ENCODE assay signal across 17 cellular contexts in genomic region chr19:11066326-11066725, GRCh38. TPM values are rescaled to one million over a fixed set of nuclear protein-coding genes. Genes with fewer than 3 reads are reported as not detected.
DNase-seq lines count a peak whose midpoint lies in the region; ATAC-seq, FAIRE-seq and TF ChIP-seq lines count a peak whose summit lies in the region.
"Had no signal": no experiment of that assay in that cellular context is flagged by ENCODE, and none has a peak within 500 bp of the region (broad histone marks: within the 10 kb centered on the region; RNA-seq: fewer than 3 reads in every experiment).

No MANE protein-coding gene starts in this region.

- peaks cover 30% of the 10 kb centered on the region for H3K36me3 Mint-ChIP-seq in MCF 10A (ENCODE audit: insufficient read depth, unreplicated experiment)
- peaks cover 29% of the 10 kb centered on the region for H3K36me3 Mint-ChIP-seq in osteocyte (ENCODE audit: unreplicated experiment)
- peaks cover 20% of the 10 kb centered on the region for H3K36me3 Mint-ChIP-seq in activated CD4-positive, alpha-beta memory T cell treated with anti-CD3 and anti-CD28 coated beads for 36 hours

- no peak overlapping the region for H2BK20ac ChIP-seq in H1 (ENCODE audit: low read length)

- no peaks in the 10 kb centered on the region for H3K79me1 ChIP-seq in H1 (ENCODE audit: low read depth, low read length)

- H3K9me3 ChIP-seq in mammary epithelial cell (replicated peaks; ENCODE audit: insufficient read depth, low read length) (no peaks in the 10 kb centered on the region), H1 (ENCODE audit: insufficient read depth in 2 of 2, low read depth in 1 of 2, low read length in 1 of 2) (no peaks in the 10 kb centered on the region), liver (ENCODE audit: control insufficient read depth in 4 of 4, low read length in 3 of 4) (no peaks in the 10 kb centered on the region)
- H3K9me3 ChIP-seq: BLaER1, Caco-2 had no signal

- no peak overlapping the region for H3K4me3 ChIP-seq in mammary epithelial cell (replicated peaks in 1 of 3; ENCODE audit: insufficient read depth in 1 of 3, low read depth in 2 of 3, low read length in 3 of 3)
- no peak overlapping the region for H3K4me3 ChIP-seq in H1 (ENCODE audit: extremely low read depth in 1 of 4, insufficient read depth in 2 of 4, low read depth in 3 of 4, low read length in 4 of 4)
- H3K4me3 ChIP-seq in liver (ENCODE audit: low read depth in 1 of 3, low read length in 3 of 3) = no peak overlapping the region
- H3K4me3 ChIP-seq: BLaER1, GM23248 had no signal

- H2BK120ac ChIP-seq in H1 (replicated peaks; ENCODE audit: low read depth, low read length) = no peak overlapping the region

- no peak for DNase-seq in MCF 10A (ENCODE audit: unreplicated experiment)
- no peak for DNase-seq in mammary epithelial cell
- no peak for DNase-seq in H1 (ENCODE audit: low read depth in 1 of 2, low spot score in 2 of 2)
- no peak for DNase-seq in osteocyte (ENCODE audit: extremely low spot score, unreplicated experiment)
- DNase-seq in mucosa of gallbladder (ENCODE audit: low spot score) = no peak
- no peak for DNase-seq in activated CD4-positive, alpha-beta memory T cell treated with anti-CD3 and anti-CD28 coated beads for 36 hours
- DNase-seq: 8988T; AML-193; Caco-2; CD8-positive, alpha-beta memory T cell; DND-41; GDM1; GM23248; H7 had no signal

- H4K8ac ChIP-seq in H1 (ENCODE audit: extremely low read depth, insufficient read depth, low read length) = peak overlapping the region; percentile 39; the same call in 1 of the 2 replicates

- H3K79me2 ChIP-seq in mammary epithelial cell (ENCODE audit: insufficient read depth, low read length) = no peaks in the 10 kb centered on the region
- H3K79me2 ChIP-seq in H1 (ENCODE audit: control insufficient read depth in 1 of 2, insufficient read depth in 2 of 2, low read length in 2 of 2) = no peaks in the 10 kb centered on the region

- no peak overlapping the region for H2AK5ac ChIP-seq in H1 (ENCODE audit: low read depth, low read length)

- no peak overlapping the region for H3K18ac ChIP-seq in H1 (ENCODE audit: extremely low read depth, low read length)

- dilution Hi-C loops in mammary epithelial cell (cut with HindIII; ENCODE audit: low sequenced_read_pairs) = loop anchor here (10.0 kb wide), 1 partner anchor 138 kb away; no protein-coding TSS in a partner anchor

- H3K4me1 ChIP-seq in mammary epithelial cell (ENCODE audit: insufficient read depth, low read length) (no peaks in the 10 kb centered on the region), H1 (replicated peaks in 1 of 4; ENCODE audit: control insufficient read depth in 3 of 4, insufficient read depth in 4 of 4, low read length in 3 of 4) (peaks cover 0 to 3% (median under 1%) of the 10 kb centered on the region in 4 experiments; a peak in 1 of 7 replicates), liver (ENCODE audit: control insufficient read depth in 4 of 4, insufficient read depth in 4 of 4, low read length in 3 of 4) (peaks cover 4 to 22% (median 20%) of the 10 kb centered on the region in 4 donors)
- H3K4me1 ChIP-seq: Caco-2 had no signal

- no peak for TF ChIP-seq EP300 in H1 (IDR thresholded peaks at IDR 0.05; ENCODE audit: borderline replicate concordance in 1 of 2, low read depth in 2 of 2, low read length in 2 of 2)

- H3K4me1 Mint-ChIP-seq in MCF 10A (ENCODE audit: insufficient read depth, unreplicated experiment) = peaks cover 4% of the 10 kb centered on the region
- H3K4me1 Mint-ChIP-seq in osteocyte (ENCODE audit: unreplicated experiment) = peaks cover 8% of the 10 kb centered on the region
- H3K4me1 Mint-ChIP-seq in activated CD4-positive, alpha-beta memory T cell treated with anti-CD3 and anti-CD28 coated beads for 36 hours (ENCODE audit: low read depth) = no peaks in the 10 kb centered on the region

- ATAC-seq in HG03135 (IDR thresholded peaks at IDR 0.05; ENCODE audit: unreplicated experiment) = no peak

- in situ Hi-C loops in mammary epithelial cell (cut with MboI; ENCODE audit: low sequenced_read_pairs in 2 of 2) = no loop called here

- no peak overlapping the region for H3K23ac ChIP-seq in H1 (ENCODE audit: insufficient read length)

- no peak for TF ChIP-seq RAD21 in H1 (IDR thresholded peaks at IDR 0.05 in 1 of 2, conservative IDR thresholded peaks at IDR 0.05 in 1 of 2; ENCODE audit: low read depth in 2 of 2, low read length in 2 of 2)
- peak in 1 of 2 donors; percentile 59 for TF ChIP-seq RAD21 in liver (IDR thresholded peaks at IDR 0.05)

- POLR2A ChIA-PET in MCF 10A (lab: Yijun Ruan, JAX) (interaction anchor here (0.9 to 1.0 kb wide), 3 partner anchors 10 to 22 kb away, joined by 3 to 4 read pairs (median 4); partner anchors contain the start of gene LDLR), H1 (lab: Charles Lee; ENCODE audit: partially characterized antibody) (interaction anchor here (1.8 to 3.7 kb wide), 3 partner anchors 13 to 22 kb away, joined by 4 to 16 read pairs (median 4); partner anchors contain the start of gene LDLR)
- POLR2A ChIA-PET in activated CD4-positive, alpha-beta memory T cell treated with anti-CD3 and anti-CD28 coated beads for 36 hours (lab: Charles Lee) = no interaction called here

- no peak overlapping the region for H3K56ac ChIP-seq in H1 (replicated peaks; ENCODE audit: insufficient read length, low read depth, low read length)

- FAIRE-seq in H1 (lab: Jason Lieb, UNC) = no peak

- H2BK15ac ChIP-seq in H1 (ENCODE audit: low read length) = no peak overlapping the region

- CTCF ChIA-PET in MCF 10A (lab: Yijun Ruan, JAX) = interaction anchor here (0.6 to 2.2 kb wide), 4 partner anchors 30 to 877 kb away, joined by 3 to 6 read pairs (median 4); no protein-coding TSS in a partner anchor
- CTCF ChIA-PET in mammary epithelial cell (lab: Charles Lee; ENCODE audit: low non-redundant PET) = no interaction called here
- CTCF ChIA-PET in H1 (lab: Charles Lee; ENCODE audit: partially characterized antibody) = interaction anchor here (0.6 to 2.4 kb wide), 7 partner anchors 8 to 72 kb away, joined by 3 to 6 read pairs (median 4); partner anchors contain the start of gene LDLR
- CTCF ChIA-PET in activated CD4-positive, alpha-beta memory T cell treated with anti-CD3 and anti-CD28 coated beads for 36 hours (lab: Charles Lee) = interaction anchor here (0.6 to 1.2 kb wide), 2 partner anchors 30 to 372 kb away, joined by 3 read pairs; no protein-coding TSS in a partner anchor

- H3K9ac ChIP-seq in mammary epithelial cell (ENCODE audit: insufficient read depth, low read length) (no peak overlapping the region), H1 (replicated peaks in 1 of 4; ENCODE audit: extremely low read depth in 1 of 4, low read depth in 3 of 4, low read length in 3 of 4) (no peak overlapping the region), liver (ENCODE audit: low read depth in 1 of 2, low read length in 2 of 2) (no peak overlapping the region)
- H3K9ac ChIP-seq: BLaER1, GM23248 had no signal

- TF ChIP-seq POLR2A in H1 (IDR thresholded peaks at IDR 0.05; ENCODE audit: control extremely low read depth in 1 of 2, low read depth in 2 of 2, low read length in 2 of 2) = no peak

- no peak overlapping the region for H3K4ac ChIP-seq in H1 (replicated peaks; ENCODE audit: insufficient read length, low read depth, low read length)

- H4K5ac ChIP-seq in H1 (ENCODE audit: insufficient read length, low read depth, low read length) = no peak overlapping the region

- TF ChIP-seq CTCF in MCF 10A (IDR thresholded peaks at IDR 0.05; ENCODE audit: unreplicated experiment) (no peak), mammary epithelial cell (conservative IDR thresholded peaks at IDR 0.05 in 1 of 2, IDR thresholded peaks at IDR 0.05 in 1 of 2; ENCODE audit: extremely low read depth in 1 of 2, insufficient read depth in 1 of 2, low read depth in 1 of 2, low read length in 2 of 2) (no peak), H1 (IDR thresholded peaks at IDR 0.05; ENCODE audit: control extremely low read depth in 1 of 3, insufficient read depth in 1 of 3, low read depth in 1 of 3, low read length in 3 of 3) (no peak), liver (IDR thresholded peaks at IDR 0.05; ENCODE audit: low read depth, low read length, missing input control) (no peak), osteocyte (IDR thresholded peaks at IDR 0.05) (no peak)

- intact Hi-C loops in MCF 10A (cut with micrococcal nuclease) = no loop called here
- intact Hi-C loops in mammary epithelial cell (cut with micrococcal nuclease) = no loop called here
- intact Hi-C loops in activated CD4-positive, alpha-beta memory T cell treated with anti-CD3 and anti-CD28 coated beads for 36 hours (cut with micrococcal nuclease) = no loop called here

- H2AFZ ChIP-seq in mammary epithelial cell (ENCODE audit: low read depth, low read length) = no peak overlapping the region
- H2AFZ ChIP-seq in H1 (ENCODE audit: low read length) = no peak overlapping the region
- H2AFZ ChIP-seq: GM23248 had no signal

- H4K91ac ChIP-seq in H1 (replicated peaks; ENCODE audit: insufficient read length, low read length) = no peak overlapping the region

- H3K27ac ChIP-seq in mammary epithelial cell (ENCODE audit: insufficient read depth, low read depth, low read length) (no peak overlapping the region), H1 (ENCODE audit: low read depth, low read length) (no peak overlapping the region), liver (ENCODE audit: low read depth in 1 of 2, low read length in 2 of 2) (peak overlapping the region in 1 of 2 donors; percentile 50)
- H3K27ac ChIP-seq: BLaER1, GM23248 had no signal

- H2BK5ac ChIP-seq in H1 (ENCODE audit: low read depth, low read length) = no peak overlapping the region

- no peak overlapping the region for H3K4me2 ChIP-seq in mammary epithelial cell (ENCODE audit: insufficient read depth, low read depth, low read length)
- H3K4me2 ChIP-seq in H1 (ENCODE audit: insufficient read depth in 1 of 2, low read depth in 2 of 2, low read length in 2 of 2) = no peak overlapping the region
- H3K4me2 ChIP-seq: BLaER1 had no signal

- WGBS in mammary epithelial cell (ENCODE audit: low coverage, missing lambda C conversion rate) = 100% methylated on average over 3 of the region's 5 CpGs
- WGBS in H1 (ENCODE audit: extremely low coverage in 1 of 2, insufficient coverage in 1 of 2, insufficient read length in 1 of 2, insufficient replicate concordance in 2 of 2, low coverage in 1 of 2, low lambda C conversion rate in 2 of 2, missing lambda C conversion rate in 1 of 2), 2 experiments = 89% methylated on average over 5 of the region's 5 CpGs; no CpG with 5 or more reads in 1 of the 2 experiments
- WGBS in liver = 36% methylated on average over 5 of the region's 5 CpGs

- H3K9me3 Mint-ChIP-seq in MCF 10A (ENCODE audit: unreplicated experiment) = no peaks in the 10 kb centered on the region
- H3K9me3 Mint-ChIP-seq in osteocyte (ENCODE audit: unreplicated experiment) = no peaks in the 10 kb centered on the region
- H3K9me3 Mint-ChIP-seq in activated CD4-positive, alpha-beta memory T cell treated with anti-CD3 and anti-CD28 coated beads for 36 hours = no peaks in the 10 kb centered on the region
- H3K9me3 Mint-ChIP-seq: CD8-positive, alpha-beta memory T cell had no signal

- H3K4me3 Mint-ChIP-seq in MCF 10A (ENCODE audit: unreplicated experiment) (no peak overlapping the region), osteocyte (ENCODE audit: unreplicated experiment) (no peak overlapping the region)
- H3K4me3 Mint-ChIP-seq in activated CD4-positive, alpha-beta memory T cell treated with anti-CD3 and anti-CD28 coated beads for 36 hours = no peak overlapping the region
- H3K4me3 Mint-ChIP-seq: CD8-positive, alpha-beta memory T cell had no signal

- no peaks in the 10 kb centered on the region for H3K23me2 ChIP-seq in H1 (ENCODE audit: low read depth, low read length)

- H3K27ac Mint-ChIP-seq in MCF 10A (ENCODE audit: low read depth, unreplicated experiment) (peak overlapping the region; percentile 63), osteocyte (ENCODE audit: unreplicated experiment) (peak overlapping the region; percentile 23)
- H3K27ac Mint-ChIP-seq in activated CD4-positive, alpha-beta memory T cell treated with anti-CD3 and anti-CD28 coated beads for 36 hours = no peak overlapping the region

- H3K27me3 ChIP-seq in mammary epithelial cell (ENCODE audit: insufficient read depth, low read length) = no peaks in the 10 kb centered on the region
- no peaks in the 10 kb centered on the region for H3K27me3 ChIP-seq in H1 (replicated peaks in 1 of 4; ENCODE audit: control insufficient read depth in 3 of 4, extremely low read depth in 1 of 4, insufficient read depth in 3 of 4, low read length in 3 of 4)
- no peaks in the 10 kb centered on the region for H3K27me3 ChIP-seq in liver (ENCODE audit: control insufficient read depth in 4 of 4, insufficient read depth in 4 of 4, low read length in 3 of 4)
- H3K27me3 ChIP-seq: BLaER1 had no signal

- no peak overlapping the region for H3K14ac ChIP-seq in H1 (ENCODE audit: insufficient read length)

- H4K20me1 ChIP-seq in mammary epithelial cell (ENCODE audit: insufficient read depth, low read length) (no peaks in the 10 kb centered on the region), H1 (replicated peaks in 1 of 2; ENCODE audit: control insufficient read depth in 1 of 2, insufficient read depth in 2 of 2, low read length in 2 of 2) (peaks cover 0 to 1% of the 10 kb centered on the region in 2 experiments)

- BruUV-seq in MCF 10A (replicated peaks; lab: Mats Ljungman, UMichigan) (no TSS peak), mammary epithelial cell (replicated peaks; lab: Mats Ljungman, UMichigan) (no TSS peak)

- H3K36me3 ChIP-seq in mammary epithelial cell (ENCODE audit: insufficient read depth, low read length) = peaks cover 3% of the 10 kb centered on the region
- peaks cover 2 to 29% (median 11%) of the 10 kb centered on the region in 4 experiments; a peak in 6 of 8 replicates for H3K36me3 ChIP-seq in H1 (ENCODE audit: control insufficient read depth in 2 of 4, insufficient read depth in 4 of 4, low read length in 3 of 4)
- H3K36me3 ChIP-seq in liver (ENCODE audit: control insufficient read depth in 4 of 4, insufficient read depth in 3 of 4, low read depth in 1 of 4, low read length in 3 of 4) = peaks cover 0 to 4% (median 1%) of the 10 kb centered on the region in 4 donors

- no peak overlapping the region for H2BK12ac ChIP-seq in H1 (ENCODE audit: low read depth, low read length)

- H3K27me3 Mint-ChIP-seq in MCF 10A (ENCODE audit: insufficient read depth, unreplicated experiment) (no peaks in the 10 kb centered on the region), osteocyte (ENCODE audit: unreplicated experiment) (no peaks in the 10 kb centered on the region)
- H3K27me3 Mint-ChIP-seq in activated CD4-positive, alpha-beta memory T cell treated with anti-CD3 and anti-CD28 coated beads for 36 hours = no peaks in the 10 kb centered on the region
- H3K27me3 Mint-ChIP-seq: CD8-positive, alpha-beta memory T cell had no signal

RNA-seq across cellular contexts. Expression of gene LDLR, which starts 22.9 kb away (rescaled TPM):
- total RNA-seq in MCF 10A (2022) = 126 and 127 TPM in 2 replicates
- 100 to 1,000 TPM; 250 to 288 TPM for total RNA-seq in mammary epithelial cell
- 259 TPM for polyA plus RNA-seq in mammary epithelial cell
- 470 TPM for polyA minus RNA-seq in mammary epithelial cell
- total RNA-seq in H1 (2021; fragmentation: NEBNext Ultra II Directional; extraction: Animal tissue kit (Norgen Biotek cat#: 25700)) = 118 and 119 TPM in 2 replicates
- polyA plus RNA-seq in H1 (2011; rRNA removed) = 70.1 and 85.9 TPM in 2 replicates
- polyA plus RNA-seq in H1 (2011; cell fraction: cytosol; rRNA removed) = 53.4 TPM
- polyA plus RNA-seq in H1 (2011; cell fraction: nucleus; rRNA removed) = 101 TPM
- polyA plus RNA-seq in H1 (2012, experiment 1 of 2) = 80.2 to 99.5 TPM (median 83.2 TPM) in 4 replicates
- 59.0 TPM for polyA plus RNA-seq in H1 (2012, experiment 2 of 2)
- polyA plus RNA-seq in H1 (2013, experiment 1 of 2) = 147 TPM
- 142 TPM for polyA plus RNA-seq in H1 (2013, experiment 2 of 2)
- polyA minus RNA-seq in H1 (2011; rRNA and poly(A)+ RNA removed) = 153 and 180 TPM in 2 replicates
- 94.0 TPM for polyA minus RNA-seq in H1 (2011; cell fraction: cytosol; rRNA and poly(A)+ RNA removed)
- polyA minus RNA-seq in H1 (2011; cell fraction: nucleus; rRNA and poly(A)+ RNA removed) = 131 TPM
- total RNA-seq in liver = 100 to 1,000 TPM in 1 of 2 donors, 10 to 100 TPM in 1; 99.5 to 141 TPM
- polyA plus RNA-seq in liver = 10 to 100 TPM; 17.3 to 28.4 TPM
- total RNA-seq in osteocyte = 75.4 and 96.9 TPM in 2 replicates
- total RNA-seq in mucosa of gallbladder = 190 TPM
- total RNA-seq in activated CD4-positive, alpha-beta memory T cell treated with anti-CD3 and anti-CD28 coated beads for 36 hours = 10 to 100 TPM; 71.3 to 81.6 TPM
